19 cellular contexts compared by ENCODE assay signal in genomic region chr7:37665352-37666022, GRCh38. TPM values are rescaled to one million over a fixed set of nuclear protein-coding genes. Genes with fewer than 3 reads are reported as not detected.
DNase-seq lines count a peak whose midpoint lies in the region; ATAC-seq and TF ChIP-seq lines count a peak whose summit lies in the region.
"Had no signal": no experiment of that assay in that cellular context is flagged by ENCODE, and none has a peak within 500 bp of the region (broad histone marks: within the 10 kb centered on the region; RNA-seq: fewer than 3 reads in every experiment).

No MANE protein-coding gene starts in this region.

- no CpG with 5 or more reads among the region's 6 CpGs for WGBS in mesendoderm (ENCODE audit: extremely low coverage, insufficient coverage, low lambda C conversion rate)
- whole genome bisulfite sequencing in spleen, 5 donors = 82 to 87% (median 84%) methylated on average over 6 of the region's 6 CpGs

- H3K27ac ChIP-seq in RWPE2 (ENCODE audit: poor library complexity, severe bottlenecking) (peak overlapping the region; percentile 98), mesendoderm (ENCODE audit: low read depth, low read length) (no peak overlapping the region), spleen (peak overlapping the region in 7 of 8 donors; percentile 39 to 88 (median 76)), gastrocnemius medialis (no peak overlapping the region)
- H3K27ac ChIP-seq: 22Rv1, C4-2B, SJSA1 had no signal

- H3K23ac ChIP-seq in mesendoderm (ENCODE audit: low read length) = no peak overlapping the region

- no peak overlapping the region for H2BK5ac ChIP-seq in mesendoderm (ENCODE audit: low read length)

- peaks cover 43% of the 10 kb centered on the region for H3K4me1 ChIP-seq in RWPE2 (ENCODE audit: insufficient read depth, poor library complexity, severe bottlenecking)
- H3K4me1 ChIP-seq in mesendoderm (ENCODE audit: control insufficient read depth, low read depth, low read length) = peaks cover 2% of the 10 kb centered on the region
- peaks cover 0 to 30% (median 4%) of the 10 kb centered on the region in 6 donors for H3K4me1 ChIP-seq in spleen
- no peaks in the 10 kb centered on the region for H3K4me1 ChIP-seq in gastrocnemius medialis
- H3K4me1 ChIP-seq: SJSA1 had no signal

- no peaks in the 10 kb centered on the region for H3K79me1 ChIP-seq in mesendoderm (ENCODE audit: low read length)

- no peak overlapping the region for H2BK15ac ChIP-seq in mesendoderm (replicated peaks; ENCODE audit: low read depth)

- no peak overlapping the region for H3K9ac ChIP-seq in mesendoderm (ENCODE audit: low read length)

- TF ChIP-seq CTCF in RWPE2 (IDR thresholded peaks at IDR 0.05; ENCODE audit: poor library complexity, severe bottlenecking) (peak; percentile 7), spleen (IDR thresholded peaks at IDR 0.05 in 8 of 11, conservative IDR thresholded peaks at IDR 0.05 in 3 of 11) (no peak), gastrocnemius medialis (IDR thresholded peaks at IDR 0.05 in 4 of 5, conservative IDR thresholded peaks at IDR 0.05 in 1 of 5) (no peak)

- H3K36me3 ChIP-seq in RWPE2 (ENCODE audit: low read depth) (no peaks in the 10 kb centered on the region), mesendoderm (ENCODE audit: control insufficient read depth, insufficient read depth, low read length) (no peaks in the 10 kb centered on the region), spleen (no peaks in the 10 kb centered on the region), gastrocnemius medialis (no peaks in the 10 kb centered on the region)
- H3K36me3 ChIP-seq: SJSA1 had no signal

- no peak overlapping the region for H3K56ac ChIP-seq in mesendoderm (ENCODE audit: low read length)

- ATAC-seq in RWPE2 (ENCODE audit: low read depth) (no peak; the same call in 2 of the 3 replicates), gastrocnemius medialis (no peak)

- no peaks in the 10 kb centered on the region for H3K27me3 ChIP-seq in RWPE2 (ENCODE audit: insufficient read depth, poor library complexity, severe bottlenecking)
- no peaks in the 10 kb centered on the region for H3K27me3 ChIP-seq in mesendoderm (ENCODE audit: insufficient read depth, low read length, poor library complexity)
- H3K27me3 ChIP-seq in spleen (replicated peaks in 1 of 7) = peaks cover 0 to 6% (median 0%) of the 10 kb centered on the region in 7 donors
- H3K27me3 ChIP-seq in gastrocnemius medialis = no peaks in the 10 kb centered on the region
- H3K27me3 ChIP-seq: SJSA1 had no signal

- H4K5ac ChIP-seq in mesendoderm (ENCODE audit: low read length) = no peak overlapping the region

- intact Hi-C loops in spleen (cut with DNase I; ENCODE audit: low total_unique reads) (no loop called here), gastrocnemius medialis (cut with DNase I; ENCODE audit: low total_unique reads) (no loop called here)

- H3K4me2 ChIP-seq in mesendoderm (ENCODE audit: low read length) = no peak overlapping the region

- H3K18ac ChIP-seq in mesendoderm (ENCODE audit: low read length) = no peak overlapping the region

- no peaks in the 10 kb centered on the region for H3K79me2 ChIP-seq in mesendoderm (ENCODE audit: control insufficient read depth, insufficient read depth, low read length)

- peak overlapping the region; percentile 27 for H2AK5ac ChIP-seq in mesendoderm (ENCODE audit: low read length)

- in situ Hi-C loops in gastrocnemius medialis (cut with MboI; ENCODE audit: low sequenced_read_pairs in 4 of 4) = no loop called here

- H3K4me3 ChIP-seq in RWPE2 (ENCODE audit: severe bottlenecking) (no peak overlapping the region), mesendoderm (ENCODE audit: low read length) (no peak overlapping the region), spleen (peak overlapping the region in 1 of 8 donors; percentile 31), gastrocnemius medialis (no peak overlapping the region)
- H3K4me3 ChIP-seq: SJSA1 had no signal

- H3K9me3 ChIP-seq in RWPE2 (ENCODE audit: severe bottlenecking) (no peaks in the 10 kb centered on the region), spleen (no peaks in the 10 kb centered on the region), gastrocnemius medialis (no peaks in the 10 kb centered on the region)
- H3K9me3 ChIP-seq: SJSA1 had no signal

- DNase-seq in NCI-H82 (lab: John Stamatoyannopoulos, UW) (peak; percentile 50), NCI-H82 treated with DMSO at 0.1 percent for 48 hours (lab: John Stamatoyannopoulos, UW; ENCODE audit: unreplicated experiment) (no peak), RWPE2 (ENCODE audit: low spot score) (no peak), mesendoderm (no peak), spleen (no peak), gastrocnemius medialis (no peak)
- no peak for DNase-seq in stimulated activated CD4-positive, alpha-beta T cell treated with anti-CD3 and anti-CD28 coated beads, Interleukin-2, amount 100 ng/mL, for 24 hours
- DNase-seq in activated CD8-positive, alpha-beta memory T cell treated with anti-CD3 and anti-CD28 coated beads, Interleukin-2, amount 50 U/mL, for 4 hours = no peak
- DNase-seq: COR-L47, HCEC 1CT, NCI-H1092, NCI-H1694, NCI-H2107, NCI-H345, NCI-H748 treated with DMSO at 0.1 percent for 48 hours had no signal

- TF ChIP-seq POLR2A in spleen (IDR thresholded peaks at IDR 0.05) (no peak), gastrocnemius medialis (IDR thresholded peaks at IDR 0.05) (no peak)

- H2BK120ac ChIP-seq in mesendoderm (ENCODE audit: low read depth, low read length) = no peak overlapping the region

- no peak overlapping the region for H4K8ac ChIP-seq in mesendoderm (ENCODE audit: low read depth, low read length)

- H3K4ac ChIP-seq in mesendoderm (ENCODE audit: low read depth, low read length) = no peak overlapping the region

RNA-seq across cellular contexts. Expression of gene GPR141, which starts 18.1 kb away (rescaled TPM):
- polyA plus RNA-seq in mesendoderm (2013, experiment 1 of 2) = 0.08 TPM
- polyA plus RNA-seq in mesendoderm (2013, experiment 2 of 2) = 0.14 TPM
- total RNA-seq in spleen = 10 to 100 TPM in 5 of 7 donors, 1 to 10 TPM in 2; 4.6 to 37.4 (median 16.4) TPM
- 1 to 10 TPM in 2 of 3 donors, under 1 TPM in 1; 0.20 to 1.5 (median 1.0) TPM for polyA plus RNA-seq in spleen
- total RNA-seq in gastrocnemius medialis = not detected
- total RNA-seq: HT1080, SJSA1 had no signal

Comparison
In these comparisons a context has a peak if more than half of its experiments do, and no peak if none do; other contexts are left out.
1. H3K27ac ChIP-seq: peak in RWPE2 (single experiment) and spleen (7 of 8); none in mesendoderm (single experiment) and gastrocnemius medialis (0 of 4).
2. RNA of gene GPR141, which starts 18.1 kb away (total RNA-seq): 4.6 to 37.4 TPM in spleen; not detected in gastrocnemius medialis; every median in the first group is over 4 times any median in the second.